ENCODE assay signal across 1 cellular context in the genomic region with DNA sequence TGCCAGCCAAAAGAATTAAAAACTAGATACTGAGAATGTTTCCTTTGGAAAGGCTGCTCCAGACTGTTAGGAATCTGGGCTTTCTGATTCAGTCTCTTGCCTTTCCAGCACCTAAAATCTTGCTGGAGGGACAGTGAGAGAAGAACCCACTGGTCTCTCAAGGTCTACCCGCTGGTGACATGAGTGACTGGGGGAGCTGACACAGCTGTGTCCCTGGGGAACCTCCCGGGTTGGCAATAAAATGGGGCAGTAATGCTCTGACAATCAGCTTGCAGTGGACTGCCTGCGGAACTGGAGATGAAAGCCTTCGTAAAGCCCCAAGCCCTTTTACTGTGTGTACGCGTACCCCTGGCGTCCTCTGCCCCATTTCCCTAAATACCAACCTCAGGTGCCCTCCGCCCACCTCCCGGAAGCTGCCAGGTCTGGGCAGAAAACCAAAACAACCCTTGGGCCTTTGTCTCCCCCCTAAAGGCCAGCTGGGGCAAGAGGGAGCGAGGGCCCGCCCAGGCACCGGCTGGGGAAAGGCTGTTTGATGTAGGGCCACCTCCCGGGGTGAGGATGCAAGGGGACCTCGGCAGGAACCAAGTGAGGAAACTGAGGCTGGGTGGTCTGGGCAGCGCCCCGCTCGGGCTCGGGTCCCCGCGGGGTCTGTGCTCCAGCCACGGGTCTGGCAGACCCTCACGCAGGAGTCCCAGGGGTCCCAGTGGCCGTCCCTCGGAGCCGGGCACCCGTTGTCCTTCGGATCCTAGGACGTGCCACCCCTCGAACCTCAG.
TF ChIP-seq lines count a peak whose summit lies in the region.

No MANE protein-coding gene starts in this region.

TF ChIP-seq in H1, 55 proteins besides CTCF, POLR2A, EP300 and RAD21 (continued from another document):
- TF ChIP-seq NRF1 (IDR thresholded peaks at IDR 0.05; ENCODE audit: low read depth, low read length) = no peak
- TF ChIP-seq RNF2 (IDR thresholded peaks at IDR 0.05; ENCODE audit: borderline replicate concordance, low read depth, low read length, missing control alignments, poor library complexity, severe bottlenecking) = no peak
- TF ChIP-seq, protein P1, sequence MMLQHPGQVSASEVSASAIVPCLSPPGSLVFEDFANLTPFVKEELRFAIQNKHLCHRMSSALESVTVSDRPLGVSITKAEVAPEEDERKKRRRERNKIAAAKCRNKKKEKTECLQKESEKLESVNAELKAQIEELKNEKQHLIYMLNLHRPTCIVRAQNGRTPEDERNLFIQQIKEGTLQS (IDR thresholded peaks at IDR 0.05; ENCODE audit: insufficient read depth, low read depth, low read length) = no peak
- no peak for TF ChIP-seq SP1 (IDR thresholded peaks at IDR 0.05; ENCODE audit: low read depth, low read length)
- TF ChIP-seq JUN (IDR thresholded peaks at IDR 0.05; ENCODE audit: low read depth, low read length) = no peak
- no peak for TF ChIP-seq SIX5 (IDR thresholded peaks at IDR 0.05; ENCODE audit: low read depth, low read length)
- no peak for TF ChIP-seq HDAC6 (IDR thresholded peaks at IDR 0.05; ENCODE audit: low read depth, low read length)
- TF ChIP-seq PHF8 (conservative IDR thresholded peaks at IDR 0.05; ENCODE audit: low read depth, low read length) = no peak
- no peak; a peak in 1 of 4 replicates for TF ChIP-seq SIN3A (conservative IDR thresholded peaks at IDR 0.05 in 1 of 2, IDR thresholded peaks at IDR 0.05 in 1 of 2; ENCODE audit: low read depth in 1 of 2, low read length in 2 of 2)
- TF ChIP-seq RFX5 (IDR thresholded peaks at IDR 0.05; ENCODE audit: borderline replicate concordance, low read depth, low read length) = no peak
- TF ChIP-seq, protein P2, sequence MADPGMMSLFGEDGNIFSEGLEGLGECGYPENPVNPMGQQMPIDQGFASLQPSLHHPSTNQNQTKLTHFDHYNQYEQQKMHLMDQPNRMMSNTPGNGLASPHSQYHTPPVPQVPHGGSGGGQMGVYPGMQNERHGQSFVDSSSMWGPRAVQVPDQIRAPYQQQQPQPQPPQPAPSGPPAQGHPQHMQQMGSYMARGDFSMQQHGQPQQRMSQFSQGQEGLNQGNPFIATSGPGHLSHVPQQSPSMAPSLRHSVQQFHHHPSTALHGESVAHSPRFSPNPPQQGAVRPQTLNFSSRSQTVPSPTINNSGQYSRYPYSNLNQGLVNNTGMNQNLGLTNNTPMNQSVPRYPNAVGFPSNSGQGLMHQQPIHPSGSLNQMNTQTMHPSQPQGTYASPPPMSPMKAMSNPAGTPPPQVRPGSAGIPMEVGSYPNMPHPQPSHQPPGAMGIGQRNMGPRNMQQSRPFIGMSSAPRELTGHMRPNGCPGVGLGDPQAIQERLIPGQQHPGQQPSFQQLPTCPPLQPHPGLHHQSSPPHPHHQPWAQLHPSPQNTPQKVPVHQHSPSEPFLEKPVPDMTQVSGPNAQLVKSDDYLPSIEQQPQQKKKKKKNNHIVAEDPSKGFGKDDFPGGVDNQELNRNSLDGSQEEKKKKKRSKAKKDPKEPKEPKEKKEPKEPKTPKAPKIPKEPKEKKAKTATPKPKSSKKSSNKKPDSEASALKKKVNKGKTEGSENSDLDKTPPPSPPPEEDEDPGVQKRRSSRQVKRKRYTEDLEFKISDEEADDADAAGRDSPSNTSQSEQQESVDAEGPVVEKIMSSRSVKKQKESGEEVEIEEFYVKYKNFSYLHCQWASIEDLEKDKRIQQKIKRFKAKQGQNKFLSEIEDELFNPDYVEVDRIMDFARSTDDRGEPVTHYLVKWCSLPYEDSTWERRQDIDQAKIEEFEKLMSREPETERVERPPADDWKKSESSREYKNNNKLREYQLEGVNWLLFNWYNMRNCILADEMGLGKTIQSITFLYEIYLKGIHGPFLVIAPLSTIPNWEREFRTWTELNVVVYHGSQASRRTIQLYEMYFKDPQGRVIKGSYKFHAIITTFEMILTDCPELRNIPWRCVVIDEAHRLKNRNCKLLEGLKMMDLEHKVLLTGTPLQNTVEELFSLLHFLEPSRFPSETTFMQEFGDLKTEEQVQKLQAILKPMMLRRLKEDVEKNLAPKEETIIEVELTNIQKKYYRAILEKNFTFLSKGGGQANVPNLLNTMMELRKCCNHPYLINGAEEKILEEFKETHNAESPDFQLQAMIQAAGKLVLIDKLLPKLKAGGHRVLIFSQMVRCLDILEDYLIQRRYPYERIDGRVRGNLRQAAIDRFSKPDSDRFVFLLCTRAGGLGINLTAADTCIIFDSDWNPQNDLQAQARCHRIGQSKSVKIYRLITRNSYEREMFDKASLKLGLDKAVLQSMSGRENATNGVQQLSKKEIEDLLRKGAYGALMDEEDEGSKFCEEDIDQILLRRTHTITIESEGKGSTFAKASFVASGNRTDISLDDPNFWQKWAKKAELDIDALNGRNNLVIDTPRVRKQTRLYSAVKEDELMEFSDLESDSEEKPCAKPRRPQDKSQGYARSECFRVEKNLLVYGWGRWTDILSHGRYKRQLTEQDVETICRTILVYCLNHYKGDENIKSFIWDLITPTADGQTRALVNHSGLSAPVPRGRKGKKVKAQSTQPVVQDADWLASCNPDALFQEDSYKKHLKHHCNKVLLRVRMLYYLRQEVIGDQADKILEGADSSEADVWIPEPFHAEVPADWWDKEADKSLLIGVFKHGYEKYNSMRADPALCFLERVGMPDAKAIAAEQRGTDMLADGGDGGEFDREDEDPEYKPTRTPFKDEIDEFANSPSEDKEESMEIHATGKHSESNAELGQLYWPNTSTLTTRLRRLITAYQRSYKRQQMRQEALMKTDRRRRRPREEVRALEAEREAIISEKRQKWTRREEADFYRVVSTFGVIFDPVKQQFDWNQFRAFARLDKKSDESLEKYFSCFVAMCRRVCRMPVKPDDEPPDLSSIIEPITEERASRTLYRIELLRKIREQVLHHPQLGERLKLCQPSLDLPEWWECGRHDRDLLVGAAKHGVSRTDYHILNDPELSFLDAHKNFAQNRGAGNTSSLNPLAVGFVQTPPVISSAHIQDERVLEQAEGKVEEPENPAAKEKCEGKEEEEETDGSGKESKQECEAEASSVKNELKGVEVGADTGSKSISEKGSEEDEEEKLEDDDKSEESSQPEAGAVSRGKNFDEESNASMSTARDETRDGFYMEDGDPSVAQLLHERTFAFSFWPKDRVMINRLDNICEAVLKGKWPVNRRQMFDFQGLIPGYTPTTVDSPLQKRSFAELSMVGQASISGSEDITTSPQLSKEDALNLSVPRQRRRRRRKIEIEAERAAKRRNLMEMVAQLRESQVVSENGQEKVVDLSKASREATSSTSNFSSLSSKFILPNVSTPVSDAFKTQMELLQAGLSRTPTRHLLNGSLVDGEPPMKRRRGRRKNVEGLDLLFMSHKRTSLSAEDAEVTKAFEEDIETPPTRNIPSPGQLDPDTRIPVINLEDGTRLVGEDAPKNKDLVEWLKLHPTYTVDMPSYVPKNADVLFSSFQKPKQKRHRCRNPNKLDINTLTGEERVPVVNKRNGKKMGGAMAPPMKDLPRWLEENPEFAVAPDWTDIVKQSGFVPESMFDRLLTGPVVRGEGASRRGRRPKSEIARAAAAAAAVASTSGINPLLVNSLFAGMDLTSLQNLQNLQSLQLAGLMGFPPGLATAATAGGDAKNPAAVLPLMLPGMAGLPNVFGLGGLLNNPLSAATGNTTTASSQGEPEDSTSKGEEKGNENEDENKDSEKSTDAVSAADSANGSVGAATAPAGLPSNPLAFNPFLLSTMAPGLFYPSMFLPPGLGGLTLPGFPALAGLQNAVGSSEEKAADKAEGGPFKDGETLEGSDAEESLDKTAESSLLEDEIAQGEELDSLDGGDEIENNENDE (IDR thresholded peaks at IDR 0.05; ENCODE audit: insufficient replicate concordance, low read length) = no peak
- no peak for TF ChIP-seq SRF (IDR thresholded peaks at IDR 0.05; ENCODE audit: low read depth, low read length)
- TF ChIP-seq POU5F1 (IDR thresholded peaks at IDR 0.05; ENCODE audit: low read depth, low read length) = no peak
